ENCODE assay signal across 24 cellular contexts in the genomic region with DNA sequence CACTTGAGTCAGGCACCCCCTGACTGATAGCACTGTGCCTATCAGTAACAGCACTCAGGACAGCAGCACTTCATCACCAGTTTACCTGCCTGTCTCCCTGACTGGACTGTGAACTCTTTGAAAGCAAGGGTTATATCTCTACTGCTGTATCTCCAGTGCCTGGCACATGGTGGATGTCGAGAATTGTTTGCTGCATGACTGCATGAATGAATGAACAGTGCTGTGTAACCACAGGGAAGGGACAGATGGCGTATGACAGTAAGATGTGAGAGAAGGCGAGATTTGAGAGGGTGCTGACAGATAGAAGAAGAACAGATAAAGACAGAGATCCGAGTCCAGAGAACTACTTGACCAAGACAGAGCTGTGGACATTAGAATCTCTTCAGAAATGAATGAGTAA.
"Had no signal": no experiment of that assay in that cellular context is flagged by ENCODE, and none has a peak within 500 bp of the region (broad histone marks: within the 10 kb centered on the region; RNA-seq: fewer than 3 reads in every experiment).

No MANE protein-coding gene starts in this region.

- H2AFZ ChIP-seq: parathyroid adenoma had no signal

- H3K4me1 ChIP-seq: gastrocnemius medialis, heart right ventricle, lower lobe of right lung, parathyroid adenoma, prostate gland, transverse colon had no signal

- ATAC-seq: gastrocnemius medialis; left lobe of liver; lower lobe of right lung; natural killer cell treated with Interleukin-12 subunit alpha and Interleukin-12 subunit beta and Interleukin-15 and Interleukin-18, amount 100 ng/mL, for 72 hours; sciatic nerve; stimulated activated memory B cell treated with anti-CD40 and anti-IgM and Interleukin-4, amounts not matched to agents 10 μg/mL and 1 μg/mL and 100 μg/mL, for 72 hours had no signal

- H3K27me3 ChIP-seq: gastrocnemius medialis, heart right ventricle, spleen, transverse colon had no signal

- FAIRE-seq: endothelial cell of umbilical vein, islet of Langerhans had no signal

- H3K27ac ChIP-seq: coronary artery, gastrocnemius medialis, heart right ventricle, lower lobe of right lung, parathyroid adenoma, prostate gland, spleen, thoracic aorta, transverse colon had no signal

- H3K4me3 ChIP-seq: coronary artery, gastrocnemius medialis, heart right ventricle, lower lobe of right lung, prostate gland, spleen, thoracic aorta, transverse colon had no signal

- H3K9ac ChIP-seq: parathyroid adenoma had no signal

- DNase-seq: effector CD4-positive, alpha-beta T cell; endodermal cell; erythroblast; gastrocnemius medialis; heart right ventricle; hypothalamus; kidney glomerular epithelial cell; lower lobe of right lung; midbrain; spleen; stimulated activated CD4-positive, alpha-beta T cell treated with anti-CD3 and anti-CD28 coated beads, Interleukin-15, amount 100 ng/mL, for 24 hours; stimulated activated CD4-positive, alpha-beta T cell treated with anti-CD3 and anti-CD28 coated beads, Interleukin-1b, Interleukin-23, amount 100 ng/mL, for 48 hours; stimulated activated CD4-positive, alpha-beta T cell treated with anti-CD3 and anti-CD28 coated beads, Interleukin-4, amount 100 ng/mL, for 24 hours; transverse colon had no signal

- H3K9me3 ChIP-seq: gastrocnemius medialis, heart right ventricle, lower lobe of right lung, prostate gland, spleen, thoracic aorta, transverse colon had no signal
